In genomic region chr16:67965668-67966548, GRCh38 we compare ENCODE assay signal across 1 cellular context.
TF ChIP-seq lines count a peak whose summit lies in the region.

No MANE protein-coding gene starts in this region.

TF ChIP-seq in HepG2, 621 proteins besides CTCF, POLR2A, EP300 and RAD21 (continues in another document):
- TF ChIP-seq HBP1 (CRISPR knock-in tag; IDR thresholded peaks at IDR 0.05; ENCODE audit: low read depth) (no peak; the same call in 1 of the 2 replicates), ZNF350 (CRISPR knock-in tag; IDR thresholded peaks at IDR 0.05; ENCODE audit: borderline replicate concordance, low read depth) (no peak), GTF2F1 (IDR thresholded peaks at IDR 0.05; ENCODE audit: low read length) (no peak), YEATS4 (CRISPR knock-in tag; IDR thresholded peaks at IDR 0.05; ENCODE audit: borderline replicate concordance) (0 out of 2 replicates have a peak, but pooled peaks have one; percentile 6), CHCHD3 (CRISPR knock-in tag; IDR thresholded peaks at IDR 0.05) (peak; percentile 85; the same call in 1 of the 2 replicates), MLXIP (CRISPR knock-in tag; IDR thresholded peaks at IDR 0.05; ENCODE audit: borderline replicate concordance) (no peak), ZNF230 (CRISPR knock-in tag; IDR thresholded peaks at IDR 0.05) (0 out of 2 replicates have a peak, but pooled peaks have one; percentile 13), RXRA (CRISPR knock-in tag; IDR thresholded peaks at IDR 0.05) (peak; percentile 61), HNRNPH1 (optimal IDR thresholded peaks at IDR 0.05; ENCODE audit: low read depth, low read length) (no peak), ZFX (CRISPR knock-in tag; IDR thresholded peaks at IDR 0.05; ENCODE audit: low read depth) (peak; percentile 75), ELF3 (CRISPR knock-in tag; IDR thresholded peaks at IDR 0.05) (no peak), BCLAF1 (IDR thresholded peaks at IDR 0.05) (no peak), ZBTB7A (CRISPR knock-in tag; IDR thresholded peaks at IDR 0.05) (no peak), RELA (CRISPR knock-in tag; IDR thresholded peaks at IDR 0.05) (no peak), NFKBIZ (CRISPR knock-in tag; IDR thresholded peaks at IDR 0.05) (no peak), PHF8 (CRISPR knock-in tag; IDR thresholded peaks at IDR 0.05) (peak; percentile 48; the same call in 1 of the 2 replicates), NPAS2 (CRISPR knock-in tag; IDR thresholded peaks at IDR 0.05; ENCODE audit: borderline replicate concordance) (no peak), ZNF124 (CRISPR knock-in tag; IDR thresholded peaks at IDR 0.05) (no peak), ZNF749 (CRISPR knock-in tag; IDR thresholded peaks at IDR 0.05; ENCODE audit: borderline replicate concordance) (0 out of 2 replicates have a peak, but pooled peaks have one; percentile 59), ZNF75D (CRISPR knock-in tag; IDR thresholded peaks at IDR 0.05; ENCODE audit: borderline replicate concordance) (no peak), HNF4A (CRISPR knock-in tag; IDR thresholded peaks at IDR 0.05) (peak; percentile 54), ZNF383 (CRISPR knock-in tag; IDR thresholded peaks at IDR 0.05; ENCODE audit: borderline replicate concordance) (0 out of 2 replicates have a peak, but pooled peaks have one; percentile 27), KDM5B (CRISPR knock-in tag; IDR thresholded peaks at IDR 0.05; ENCODE audit: borderline replicate concordance) (no peak), ELF1 (CRISPR knock-in tag; IDR thresholded peaks at IDR 0.05) (no peak), ZNF501 (CRISPR knock-in tag; IDR thresholded peaks at IDR 0.05) (0 out of 2 replicates have a peak, but pooled peaks have one; percentile 8), MED1 (CRISPR knock-in tag; IDR thresholded peaks at IDR 0.05) (no peak; the same call in 1 of the 2 replicates), GTF3A (CRISPR knock-in tag; conservative IDR thresholded peaks at IDR 0.05) (0 out of 2 replicates have a peak, but pooled peaks have one; percentile 25), TP53 (CRISPR knock-in tag; conservative IDR thresholded peaks at IDR 0.05) (peak; percentile 99), IRF2 (CRISPR knock-in tag; IDR thresholded peaks at IDR 0.05) (0 out of 2 replicates have a peak, but pooled peaks have one; percentile 13), ZNF556 (CRISPR knock-in tag; IDR thresholded peaks at IDR 0.05; ENCODE audit: borderline replicate concordance) (no peak), ATF3 (CRISPR knock-in tag; IDR thresholded peaks at IDR 0.05) (no peak), ZNF101 (CRISPR knock-in tag; IDR thresholded peaks at IDR 0.05; ENCODE audit: borderline replicate concordance, low read depth) (no peak), TBX3 (IDR thresholded peaks at IDR 0.05; ENCODE audit: borderline replicate concordance) (no peak), ZNF772 (CRISPR knock-in tag; IDR thresholded peaks at IDR 0.05) (peak; percentile 33; the same call in 1 of the 2 replicates), GATAD2A (CRISPR knock-in tag; IDR thresholded peaks at IDR 0.05) (no peak; the same call in 1 of the 2 replicates), RAD51 (IDR thresholded peaks at IDR 0.05; ENCODE audit: borderline replicate concordance) (no peak), ZNF121 (CRISPR knock-in tag; IDR thresholded peaks at IDR 0.05) (no peak), ARHGAP35 (CRISPR knock-in tag; IDR thresholded peaks at IDR 0.05; ENCODE audit: borderline replicate concordance) (no peak), ZNF747 (CRISPR knock-in tag; IDR thresholded peaks at IDR 0.05; ENCODE audit: borderline replicate concordance) (no peak), MAFF (IDR thresholded peaks at IDR 0.05; ENCODE audit: low read depth, low read length) (no peak), ZBTB39 (CRISPR knock-in tag; IDR thresholded peaks at IDR 0.05) (peak; percentile 82; the same call in 1 of the 2 replicates)
- TF ChIP-seq, protein P1, sequence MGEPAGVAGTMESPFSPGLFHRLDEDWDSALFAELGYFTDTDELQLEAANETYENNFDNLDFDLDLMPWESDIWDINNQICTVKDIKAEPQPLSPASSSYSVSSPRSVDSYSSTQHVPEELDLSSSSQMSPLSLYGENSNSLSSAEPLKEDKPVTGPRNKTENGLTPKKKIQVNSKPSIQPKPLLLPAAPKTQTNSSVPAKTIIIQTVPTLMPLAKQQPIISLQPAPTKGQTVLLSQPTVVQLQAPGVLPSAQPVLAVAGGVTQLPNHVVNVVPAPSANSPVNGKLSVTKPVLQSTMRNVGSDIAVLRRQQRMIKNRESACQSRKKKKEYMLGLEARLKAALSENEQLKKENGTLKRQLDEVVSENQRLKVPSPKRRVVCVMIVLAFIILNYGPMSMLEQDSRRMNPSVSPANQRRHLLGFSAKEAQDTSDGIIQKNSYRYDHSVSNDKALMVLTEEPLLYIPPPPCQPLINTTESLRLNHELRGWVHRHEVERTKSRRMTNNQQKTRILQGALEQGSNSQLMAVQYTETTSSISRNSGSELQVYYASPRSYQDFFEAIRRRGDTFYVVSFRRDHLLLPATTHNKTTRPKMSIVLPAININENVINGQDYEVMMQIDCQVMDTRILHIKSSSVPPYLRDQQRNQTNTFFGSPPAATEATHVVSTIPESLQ (CRISPR knock-in tag; conservative IDR thresholded peaks at IDR 0.05) = no peak
- TF ChIP-seq, protein P2, sequence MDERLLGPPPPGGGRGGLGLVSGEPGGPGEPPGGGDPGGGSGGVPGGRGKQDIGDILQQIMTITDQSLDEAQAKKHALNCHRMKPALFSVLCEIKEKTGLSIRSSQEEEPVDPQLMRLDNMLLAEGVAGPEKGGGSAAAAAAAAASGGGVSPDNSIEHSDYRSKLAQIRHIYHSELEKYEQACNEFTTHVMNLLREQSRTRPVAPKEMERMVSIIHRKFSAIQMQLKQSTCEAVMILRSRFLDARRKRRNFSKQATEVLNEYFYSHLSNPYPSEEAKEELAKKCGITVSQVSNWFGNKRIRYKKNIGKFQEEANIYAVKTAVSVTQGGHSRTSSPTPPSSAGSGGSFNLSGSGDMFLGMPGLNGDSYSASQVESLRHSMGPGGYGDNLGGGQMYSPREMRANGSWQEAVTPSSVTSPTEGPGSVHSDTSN (CRISPR knock-in tag; IDR thresholded peaks at IDR 0.05) = no peak
- TF ChIP-seq, protein P3, sequence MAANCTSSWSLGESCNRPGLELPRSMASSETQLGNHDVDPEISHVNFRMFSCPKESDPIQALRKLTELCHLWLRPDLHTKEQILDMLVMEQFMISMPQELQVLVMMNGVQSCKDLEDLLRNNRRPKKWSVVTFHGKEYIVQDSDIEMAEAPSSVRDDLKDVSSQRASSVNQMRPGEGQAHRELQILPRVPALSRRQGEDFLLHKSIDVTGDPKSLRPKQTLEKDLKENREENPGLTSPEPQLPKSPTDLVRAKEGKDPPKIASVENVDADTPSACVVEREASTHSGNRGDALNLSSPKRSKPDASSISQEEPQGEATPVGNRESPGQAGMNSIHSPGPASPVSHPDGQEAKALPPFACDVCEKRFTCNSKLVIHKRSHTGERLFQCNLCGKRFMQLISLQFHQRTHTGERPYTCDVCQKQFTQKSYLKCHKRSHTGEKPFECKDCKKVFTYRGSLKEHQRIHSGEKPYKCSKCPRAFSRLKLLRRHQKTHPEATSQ (CRISPR knock-in tag; IDR thresholded peaks at IDR 0.05; ENCODE audit: borderline replicate concordance) = no peak
- TF ChIP-seq, protein P4, sequence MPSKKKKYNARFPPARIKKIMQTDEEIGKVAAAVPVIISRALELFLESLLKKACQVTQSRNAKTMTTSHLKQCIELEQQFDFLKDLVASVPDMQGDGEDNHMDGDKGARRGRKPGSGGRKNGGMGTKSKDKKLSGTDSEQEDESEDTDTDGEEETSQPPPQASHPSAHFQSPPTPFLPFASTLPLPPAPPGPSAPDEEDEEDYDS (CRISPR knock-in tag; IDR thresholded peaks at IDR 0.05) = no peak
- TF ChIP-seq, protein P5, sequence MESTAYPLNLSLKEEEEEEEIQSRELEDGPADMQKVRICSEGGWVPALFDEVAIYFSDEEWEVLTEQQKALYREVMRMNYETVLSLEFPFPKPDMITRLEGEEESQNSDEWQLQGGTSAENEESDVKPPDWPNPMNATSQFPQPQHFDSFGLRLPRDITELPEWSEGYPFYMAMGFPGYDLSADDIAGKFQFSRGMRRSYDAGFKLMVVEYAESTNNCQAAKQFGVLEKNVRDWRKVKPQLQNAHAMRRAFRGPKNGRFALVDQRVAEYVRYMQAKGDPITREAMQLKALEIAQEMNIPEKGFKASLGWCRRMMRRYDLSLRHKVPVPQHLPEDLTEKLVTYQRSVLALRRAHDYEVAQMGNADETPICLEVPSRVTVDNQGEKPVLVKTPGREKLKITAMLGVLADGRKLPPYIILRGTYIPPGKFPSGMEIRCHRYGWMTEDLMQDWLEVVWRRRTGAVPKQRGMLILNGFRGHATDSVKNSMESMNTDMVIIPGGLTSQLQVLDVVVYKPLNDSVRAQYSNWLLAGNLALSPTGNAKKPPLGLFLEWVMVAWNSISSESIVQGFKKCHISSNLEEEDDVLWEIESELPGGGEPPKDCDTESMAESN (CRISPR knock-in tag; conservative IDR thresholded peaks at IDR 0.05) = no peak
- TF ChIP-seq, protein P6, sequence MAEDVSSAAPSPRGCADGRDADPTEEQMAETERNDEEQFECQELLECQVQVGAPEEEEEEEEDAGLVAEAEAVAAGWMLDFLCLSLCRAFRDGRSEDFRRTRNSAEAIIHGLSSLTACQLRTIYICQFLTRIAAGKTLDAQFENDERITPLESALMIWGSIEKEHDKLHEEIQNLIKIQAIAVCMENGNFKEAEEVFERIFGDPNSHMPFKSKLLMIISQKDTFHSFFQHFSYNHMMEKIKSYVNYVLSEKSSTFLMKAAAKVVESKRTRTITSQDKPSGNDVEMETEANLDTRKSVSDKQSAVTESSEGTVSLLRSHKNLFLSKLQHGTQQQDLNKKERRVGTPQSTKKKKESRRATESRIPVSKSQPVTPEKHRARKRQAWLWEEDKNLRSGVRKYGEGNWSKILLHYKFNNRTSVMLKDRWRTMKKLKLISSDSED (CRISPR knock-in tag; IDR thresholded peaks at IDR 0.05) = no peak
